In the genomic region with DNA sequence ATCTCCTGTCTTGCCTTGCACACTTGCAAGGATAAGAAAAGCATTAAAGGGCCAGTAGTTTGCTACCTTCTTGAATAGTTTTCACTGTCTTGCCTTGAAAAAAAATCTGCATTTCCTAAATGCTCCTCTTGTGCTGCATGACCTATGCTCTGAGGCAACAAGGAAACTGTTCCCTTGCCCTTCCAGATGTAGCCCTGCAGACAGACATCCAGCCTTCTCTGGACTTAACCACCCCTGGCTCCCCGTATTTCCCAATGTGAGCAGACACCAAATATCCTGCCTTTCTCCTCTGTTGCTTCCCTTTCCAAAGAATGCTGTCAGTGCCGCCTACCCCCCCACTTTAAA, we compare ENCODE assay signal across 19 cellular contexts.
DNase-seq lines count a peak whose midpoint lies in the region; ATAC-seq and TF ChIP-seq lines count a peak whose summit lies in the region.
"Had no signal": no experiment of that assay in that cellular context is flagged by ENCODE, and none has a peak within 500 bp of the region (broad histone marks: within the 10 kb centered on the region; RNA-seq: fewer than 3 reads in every experiment).

No MANE protein-coding gene starts in this region.

- H3K9me3 ChIP-seq in transverse colon (no peaks in the 10 kb centered on the region), breast epithelium (no peaks in the 10 kb centered on the region)
- H3K9me3 ChIP-seq: esophagus muscularis mucosa, gastrocnemius medialis, testis had no signal

- ATAC-seq in GM18519 (IDR thresholded peaks at IDR 0.05; ENCODE audit: low FRiP score, unreplicated experiment), result no peak
- no peak for ATAC-seq in GM19463 (IDR thresholded peaks at IDR 0.05; ENCODE audit: unreplicated experiment)
- ATAC-seq: gastrocnemius medialis, SK-N-SH treated with all-trans-retinoic acid at 6 μM for 48 hours had no signal

- in situ Hi-C loops in transverse colon (cut with MboI; ENCODE audit: low pct_ligation_motif_present in 1 of 4, low pct_unique_long_range_greater_than_20kb in 1 of 4, low sequenced_read_pairs in 3 of 4), result no loop called here

- H3K4me1 ChIP-seq in transverse colon (peaks cover 3 to 53% (median 30%) of the 10 kb centered on the region in 4 donors), breast epithelium (no peaks in the 10 kb centered on the region)
- H3K4me1 ChIP-seq: testis had no signal

- H3K4me3 ChIP-seq in transverse colon, result no peak overlapping the region
- H3K4me3 ChIP-seq in breast epithelium, result no peak overlapping the region
- H3K4me3 ChIP-seq: esophagus muscularis mucosa, gastrocnemius medialis, lung, smooth muscle cell, testis had no signal

- no peaks in the 10 kb centered on the region for H3K27me3 ChIP-seq in transverse colon
- no peaks in the 10 kb centered on the region for H3K27me3 ChIP-seq in breast epithelium
- H3K27me3 ChIP-seq: esophagus muscularis mucosa, gastrocnemius medialis, testis had no signal

- intact Hi-C loops in transverse colon (cut with DNase I; ENCODE audit: low total_unique reads), result no loop called here
- intact Hi-C loops in breast epithelium (cut with DNase I; ENCODE audit: low total_unique reads), result no loop called here

- TF ChIP-seq EP300 in transverse colon (IDR thresholded peaks at IDR 0.05; ENCODE audit: low read depth), result no peak

- DNase-seq in RPMI7951 (ENCODE audit: low read depth) (peak; percentile 2), medulla oblongata (ENCODE audit: extremely low spot score) (peak; percentile 54), transverse colon (no peak), breast epithelium (ENCODE audit: low spot score in 2 of 2) (no peak)
- DNase-seq: activated CD4-positive, alpha-beta T cell treated with anti-CD3 and anti-CD28 coated beads for 48 hours; activated naive CD4-positive, alpha-beta T cell treated with anti-CD3 and anti-CD28 coated beads, Interleukin-2, amount 50 U/mL, for 16 hours; effector CD8-positive, alpha-beta T cell; gastrocnemius medialis; NCI-H1694 treated with DMSO at 0.1 percent for 48 hours; NCI-H524 treated with DMSO at 0.1 percent for 48 hours; stimulated activated CD4-positive, alpha-beta T cell treated with anti-CD3 and anti-CD28 coated beads, Interleukin-2, amount 100 ng/mL, for 24 hours; testis had no signal

- TF ChIP-seq CTCF in transverse colon (IDR thresholded peaks at IDR 0.05) (no peak), breast epithelium (IDR thresholded peaks at IDR 0.05) (no peak)

- H3K36me3 ChIP-seq in transverse colon (no peaks in the 10 kb centered on the region), breast epithelium (no peaks in the 10 kb centered on the region)
- H3K36me3 ChIP-seq: gastrocnemius medialis had no signal

- 45 to 53% methylated on average over 2 of the region's 2 CpGs for WGBS in transverse colon (ENCODE audit: low coverage in 1 of 2), 2 donors

- H3K27ac ChIP-seq in cingulate gyrus (ENCODE audit: low read depth, low read length) (peak overlapping the region; percentile 82), transverse colon (peak overlapping the region; percentile 34 to 63 (median 54)), breast epithelium (peak overlapping the region in 1 of 2 donors; percentile 10)
- H3K27ac ChIP-seq: esophagus muscularis mucosa, gastrocnemius medialis, testis had no signal

- TF ChIP-seq POLR2A in transverse colon (IDR thresholded peaks at IDR 0.05), result no peak
- TF ChIP-seq POLR2A in breast epithelium (IDR thresholded peaks at IDR 0.05), result no peak

Comparison
In these comparisons a context has a peak if more than half of its experiments do, and no peak if none do; other contexts are left out.
1. DNase-seq: peak in RPMI7951 (single experiment) and medulla oblongata (single experiment); none in transverse colon (single experiment) and breast epithelium (0 of 2).